In the genomic region with DNA sequence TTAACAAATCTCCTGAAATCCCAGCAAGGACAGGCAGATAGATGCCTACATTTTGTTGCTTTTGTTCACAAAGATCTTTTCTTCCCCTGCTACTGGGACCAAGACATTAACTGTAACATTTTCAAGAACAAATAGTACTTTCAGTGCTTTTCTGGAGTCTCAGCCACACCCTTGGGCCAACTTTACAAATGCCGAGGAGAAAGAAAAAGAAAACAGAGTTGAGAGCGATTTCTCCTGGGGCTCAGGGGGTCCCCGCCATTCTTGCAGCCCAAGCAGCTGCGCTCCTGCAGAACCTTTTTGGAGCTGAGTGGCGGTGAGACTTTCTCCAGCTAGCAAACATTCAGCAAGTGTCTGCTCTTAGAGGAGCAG, we compare ENCODE assay signal across 1 cellular context.
TF ChIP-seq lines count a peak whose summit lies in the region.

No MANE protein-coding gene starts in this region.

TF ChIP-seq in HepG2, 621 proteins besides CTCF, POLR2A, EP300 and RAD21 (continued from another document):
- TF ChIP-seq FOXP4 (CRISPR knock-in tag; IDR thresholded peaks at IDR 0.05) (no peak), MED1 (CRISPR knock-in tag; IDR thresholded peaks at IDR 0.05) (no peak), RFX3 (CRISPR knock-in tag; IDR thresholded peaks at IDR 0.05) (no peak), RXRB (CRISPR knock-in tag; IDR thresholded peaks at IDR 0.05; ENCODE audit: borderline replicate concordance) (no peak), TBX3 (IDR thresholded peaks at IDR 0.05; ENCODE audit: borderline replicate concordance) (no peak), HBP1 (CRISPR knock-in tag; IDR thresholded peaks at IDR 0.05; ENCODE audit: low read depth) (no peak), ZNF335 (CRISPR knock-in tag; IDR thresholded peaks at IDR 0.05) (no peak), DR1 (CRISPR knock-in tag; IDR thresholded peaks at IDR 0.05) (no peak), EED (CRISPR knock-in tag; IDR thresholded peaks at IDR 0.05) (no peak), ZNF569 (CRISPR knock-in tag; IDR thresholded peaks at IDR 0.05; ENCODE audit: borderline replicate concordance) (no peak)
- TF ChIP-seq, protein P1, sequence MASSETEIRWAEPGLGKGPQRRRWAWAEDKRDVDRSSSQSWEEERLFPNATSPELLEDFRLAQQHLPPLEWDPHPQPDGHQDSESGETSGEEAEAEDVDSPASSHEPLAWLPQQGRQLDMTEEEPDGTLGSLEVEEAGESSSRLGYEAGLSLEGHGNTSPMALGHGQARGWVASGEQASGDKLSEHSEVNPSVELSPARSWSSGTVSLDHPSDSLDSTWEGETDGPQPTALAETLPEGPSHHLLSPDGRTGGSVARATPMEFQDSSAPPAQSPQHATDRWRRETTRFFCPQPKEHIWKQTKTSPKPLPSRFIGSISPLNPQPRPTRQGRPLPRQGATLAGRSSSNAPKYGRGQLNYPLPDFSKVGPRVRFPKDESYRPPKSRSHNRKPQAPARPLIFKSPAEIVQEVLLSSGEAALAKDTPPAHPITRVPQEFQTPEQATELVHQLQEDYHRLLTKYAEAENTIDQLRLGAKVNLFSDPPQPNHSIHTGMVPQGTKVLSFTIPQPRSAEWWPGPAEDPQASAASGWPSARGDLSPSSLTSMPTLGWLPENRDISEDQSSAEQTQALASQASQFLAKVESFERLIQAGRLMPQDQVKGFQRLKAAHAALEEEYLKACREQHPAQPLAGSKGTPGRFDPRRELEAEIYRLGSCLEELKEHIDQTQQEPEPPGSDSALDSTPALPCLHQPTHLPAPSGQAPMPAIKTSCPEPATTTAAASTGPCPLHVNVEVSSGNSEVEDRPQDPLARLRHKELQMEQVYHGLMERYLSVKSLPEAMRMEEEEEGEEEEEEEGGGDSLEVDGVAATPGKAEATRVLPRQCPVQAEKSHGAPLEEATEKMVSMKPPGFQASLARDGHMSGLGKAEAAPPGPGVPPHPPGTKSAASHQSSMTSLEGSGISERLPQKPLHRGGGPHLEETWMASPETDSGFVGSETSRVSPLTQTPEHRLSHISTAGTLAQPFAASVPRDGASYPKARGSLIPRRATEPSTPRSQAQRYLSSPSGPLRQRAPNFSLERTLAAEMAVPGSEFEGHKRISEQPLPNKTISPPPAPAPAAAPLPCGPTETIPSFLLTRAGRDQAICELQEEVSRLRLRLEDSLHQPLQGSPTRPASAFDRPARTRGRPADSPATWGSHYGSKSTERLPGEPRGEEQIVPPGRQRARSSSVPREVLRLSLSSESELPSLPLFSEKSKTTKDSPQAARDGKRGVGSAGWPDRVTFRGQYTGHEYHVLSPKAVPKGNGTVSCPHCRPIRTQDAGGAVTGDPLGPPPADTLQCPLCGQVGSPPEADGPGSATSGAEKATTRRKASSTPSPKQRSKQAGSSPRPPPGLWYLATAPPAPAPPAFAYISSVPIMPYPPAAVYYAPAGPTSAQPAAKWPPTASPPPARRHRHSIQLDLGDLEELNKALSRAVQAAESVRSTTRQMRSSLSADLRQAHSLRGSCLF (CRISPR knock-in tag; IDR thresholded peaks at IDR 0.05; ENCODE audit: borderline replicate concordance), result no peak
